ENCODE assay signal across 8 cellular contexts in the genomic region with DNA sequence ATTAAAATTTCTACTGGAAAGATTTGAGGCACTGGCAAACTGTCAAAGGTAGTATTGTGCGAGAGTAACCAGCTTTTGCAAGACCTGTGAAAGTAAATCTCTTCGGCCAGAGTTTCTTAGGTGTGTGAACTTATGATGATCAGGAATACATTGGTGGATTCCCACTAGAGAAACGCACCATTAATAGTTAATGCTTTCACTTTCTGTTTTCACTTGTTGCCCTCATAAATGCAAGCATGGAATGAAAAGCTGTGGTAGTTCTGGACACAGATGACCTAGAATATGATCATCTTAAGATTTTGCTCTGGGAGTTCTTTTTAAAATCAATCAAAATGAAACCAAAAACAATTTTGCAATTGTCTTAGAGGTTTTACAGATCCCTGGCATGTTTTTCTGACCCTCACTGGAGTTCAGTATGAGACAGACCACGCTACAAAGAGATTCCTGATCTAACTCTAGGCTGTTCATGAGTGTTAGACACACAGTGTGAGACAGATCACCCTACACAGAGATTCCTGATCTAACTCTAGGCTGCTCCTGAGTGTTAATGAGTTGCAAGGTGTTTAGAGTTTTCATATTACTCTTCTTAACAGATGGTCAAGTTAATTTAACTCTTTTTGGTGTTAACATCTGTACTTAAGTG.
DNase-seq lines count a peak whose midpoint lies in the region; ATAC-seq and TF ChIP-seq lines count a peak whose summit lies in the region.

No MANE protein-coding gene starts in this region.

- peaks cover 18% of the 10 kb centered on the region for H3K4me1 Mint-ChIP-seq in activated T-cell treated with anti-CD3 and anti-CD28 coated beads, Interleukin-2, amount 50 U/mL, for 24 hours (ENCODE audit: low read depth)

- intact Hi-C loops in sciatic nerve (cut with DNase I) = no loop called here
- intact Hi-C loops in tibial artery (cut with DNase I; ENCODE audit: low total_unique reads) = no loop called here

- no peaks in the 10 kb centered on the region for H3K4me1 ChIP-seq in BE2C
- peaks cover 0 to 17% (median 0%) of the 10 kb centered on the region in 4 donors for H3K4me1 ChIP-seq in tibial artery

- H3K27me3 Mint-ChIP-seq in activated T-cell treated with anti-CD3 and anti-CD28 coated beads, Interleukin-2, amount 50 U/mL, for 24 hours = no peaks in the 10 kb centered on the region

- no peaks in the 10 kb centered on the region; the same call in 1 of the 2 replicates for H3K36me3 ChIP-seq in BE2C
- H3K36me3 ChIP-seq in tibial artery = peaks cover 8 to 18% (median 8%) of the 10 kb centered on the region in 3 donors

- H3K27me3 ChIP-seq in BE2C = no peaks in the 10 kb centered on the region
- no peaks in the 10 kb centered on the region for H3K27me3 ChIP-seq in tibial artery

- H3K27ac ChIP-seq in coronary artery (no peak overlapping the region), tibial artery (no peak overlapping the region)

- ATAC-seq in HG03097 (IDR thresholded peaks at IDR 0.05; ENCODE audit: low FRiP score, unreplicated experiment) = peak; percentile 51
- ATAC-seq in sciatic nerve = peak; percentile 61
- no peak for ATAC-seq in HG03045 (IDR thresholded peaks at IDR 0.05; ENCODE audit: unreplicated experiment)

- peak overlapping the region; percentile 55 for H3K4me3 ChIP-seq in coronary artery
- H3K4me3 ChIP-seq in BE2C (ENCODE audit: low read depth, low read length) = no peak overlapping the region
- H3K4me3 ChIP-seq in tibial artery = peak overlapping the region in 1 of 2 donors; percentile 2

- no peak for DNase-seq in activated T-cell treated with anti-CD3 and anti-CD28 coated beads, Interleukin-2, amount 50 U/mL, for 24 hours
- no peak for DNase-seq in activated T-cell treated with anti-CD3 and anti-CD28 coated beads, Interleukin-2, amount 50 U/mL, for 48 hours
- DNase-seq in coronary artery (ENCODE audit: low spot score) (no peak), sciatic nerve (ENCODE audit: low spot score) (no peak), BE2C (no peak), tibial artery (no peak)

- H3K9me3 ChIP-seq in BE2C (no peaks in the 10 kb centered on the region), tibial artery (no peaks in the 10 kb centered on the region)

- H3K9me3 Mint-ChIP-seq in activated T-cell treated with anti-CD3 and anti-CD28 coated beads, Interleukin-2, amount 50 U/mL, for 24 hours = no peaks in the 10 kb centered on the region

- H3K4me3 Mint-ChIP-seq in activated T-cell treated with anti-CD3 and anti-CD28 coated beads, Interleukin-2, amount 50 U/mL, for 24 hours = peak overlapping the region; percentile 12

- no peak overlapping the region for H3K27ac Mint-ChIP-seq in activated T-cell treated with anti-CD3 and anti-CD28 coated beads, Interleukin-2, amount 50 U/mL, for 24 hours

- TF ChIP-seq CTCF in coronary artery (IDR thresholded peaks at IDR 0.05) = no peak
- TF ChIP-seq CTCF in BE2C (IDR thresholded peaks at IDR 0.05; ENCODE audit: low read depth, low read length) = no peak
- no peak for TF ChIP-seq CTCF in tibial artery (IDR thresholded peaks at IDR 0.05)

- H3K36me3 Mint-ChIP-seq in activated T-cell treated with anti-CD3 and anti-CD28 coated beads, Interleukin-2, amount 50 U/mL, for 24 hours (ENCODE audit: low read depth) = peaks cover 36% of the 10 kb centered on the region
